In the genomic region with DNA sequence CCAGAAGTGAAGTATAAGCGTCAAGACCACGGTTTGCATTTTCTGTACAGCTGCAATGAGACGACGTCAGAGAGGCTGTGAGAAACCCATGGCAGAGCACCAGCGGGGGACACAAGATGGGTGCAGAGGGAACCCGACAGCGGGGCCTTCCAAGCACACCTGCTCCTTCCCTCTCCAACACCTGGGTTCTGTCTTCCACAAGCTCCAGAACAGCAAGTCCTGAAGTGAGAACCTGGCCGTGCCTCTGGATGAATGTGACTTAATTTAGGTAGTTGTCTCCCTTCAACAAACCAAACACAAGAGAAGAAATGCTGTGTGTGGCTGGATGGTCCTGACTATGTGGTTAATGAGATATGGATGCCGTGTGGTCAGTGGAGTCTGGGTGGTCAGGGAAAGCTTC, we compare ENCODE assay signal across 30 cellular contexts.
"Had no signal": no experiment of that assay in that cellular context is flagged by ENCODE, and none has a peak within 500 bp of the region (broad histone marks: within the 10 kb centered on the region; RNA-seq: fewer than 3 reads in every experiment).

No MANE protein-coding gene starts in this region.

- H3K27ac Mint-ChIP-seq: activated B cell treated with CpG ODN at 0.5 μM for 24 hours; activated CD4-positive, alpha-beta memory T cell treated with anti-CD3 and anti-CD28 coated beads for 36 hours; activated CD4-positive, alpha-beta T cell treated with anti-CD3 and anti-CD28 coated beads, Interleukin-2, amount 10 ng/mL, durations not matched to agents 24 days and 14 days; activated CD8-positive, alpha-beta T cell treated with anti-CD3 and anti-CD28 coated beads for 36 hours; activated naive CD4-positive, alpha-beta T cell treated with anti-CD3 and anti-CD28 coated beads, Interleukin-2, amount 10 ng/mL, durations not matched to agents 7 days and 5 days; activated naive CD4-positive, alpha-beta T cell treated with anti-CD3 and anti-CD28 coated beads, Interleukin-2, amount 50 U/mL, for 24 hours; activated naive CD8-positive, alpha-beta T cell; activated naive CD8-positive, alpha-beta T cell treated with anti-CD3 and anti-CD28 coated beads, Interleukin-2, amount 10 ng/mL, durations not matched to agents 7 days and 5 days; activated naive CD8-positive, alpha-beta T cell treated with anti-CD3 and anti-CD28 coated beads, Interleukin-2, amount 50 U/mL, for 24 hours; activated T-cell treated with anti-CD3 and anti-CD28 coated beads, Interleukin-2, amount 50 U/mL, for 72 hours; activated T-helper 1 cell treated with anti-CD3 and anti-CD28 coated beads, Interleukin-12 subunit alpha, Interleukin-12 subunit beta, Interleukin-2, Interleukin-4 antibody, amounts not matched to agents 30 ng/mL and 10 ng/mL and 1 ng/mL, durations not matched to agents 14 hours and 24 hours and 36 hours; activated T-helper 17 cell treated with anti-CD3 and anti-CD28 coated beads, Interleukin-2, amount 50 U/mL, for 72 hours; brain; T-cell; T-helper 17 cell had no signal

- H3K36me3 Mint-ChIP-seq: activated CD4-positive, alpha-beta memory T cell treated with anti-CD3 and anti-CD28 coated beads for 36 hours; activated naive CD4-positive, alpha-beta T cell treated with anti-CD3 and anti-CD28 coated beads, Interleukin-2, amount 10 ng/mL, durations not matched to agents 7 days and 5 days; activated naive CD4-positive, alpha-beta T cell treated with anti-CD3 and anti-CD28 coated beads, Interleukin-2, amount 50 U/mL, for 24 hours; activated naive CD8-positive, alpha-beta T cell; activated naive CD8-positive, alpha-beta T cell treated with anti-CD3 and anti-CD28 coated beads, Interleukin-2, amount 10 ng/mL, durations not matched to agents 7 days and 5 days; brain; T-cell had no signal

- H3K4me1 Mint-ChIP-seq: activated B cell treated with CpG ODN at 0.5 μM for 24 hours; activated CD4-positive, alpha-beta T cell treated with anti-CD3 and anti-CD28 coated beads, Interleukin-2, amount 10 ng/mL, durations not matched to agents 24 days and 14 days; activated naive CD4-positive, alpha-beta T cell treated with anti-CD3 and anti-CD28 coated beads, Interleukin-2, amount 10 ng/mL, durations not matched to agents 7 days and 5 days; activated naive CD4-positive, alpha-beta T cell treated with anti-CD3 and anti-CD28 coated beads, Interleukin-2, amount 50 U/mL, for 24 hours; activated naive CD8-positive, alpha-beta T cell treated with anti-CD3 and anti-CD28 coated beads, Interleukin-2, amount 10 ng/mL, durations not matched to agents 7 days and 5 days; activated naive CD8-positive, alpha-beta T cell treated with anti-CD3 and anti-CD28 coated beads, Interleukin-2, amount 50 U/mL, for 24 hours; activated T-helper 17 cell treated with anti-CD3 and anti-CD28 coated beads, Interleukin-2, amount 50 U/mL, for 72 hours; T-cell; T-helper 17 cell had no signal

- FAIRE-seq: TTC549 had no signal

- H3K27me3 ChIP-seq: ascending aorta had no signal

- H3K4me3 Mint-ChIP-seq: activated B cell treated with CpG ODN at 0.5 μM for 24 hours; activated CD4-positive, alpha-beta memory T cell treated with anti-CD3 and anti-CD28 coated beads for 36 hours; activated CD4-positive, alpha-beta T cell treated with anti-CD3 and anti-CD28 coated beads, Interleukin-2, amount 10 ng/mL, durations not matched to agents 24 days and 14 days; activated CD8-positive, alpha-beta T cell treated with anti-CD3 and anti-CD28 coated beads for 36 hours; activated naive CD4-positive, alpha-beta T cell treated with anti-CD3 and anti-CD28 coated beads, Interleukin-2, amount 10 ng/mL, durations not matched to agents 7 days and 5 days; activated naive CD4-positive, alpha-beta T cell treated with anti-CD3 and anti-CD28 coated beads, Interleukin-2, amount 50 U/mL, for 24 hours; activated naive CD8-positive, alpha-beta T cell; activated naive CD8-positive, alpha-beta T cell treated with anti-CD3 and anti-CD28 coated beads, Interleukin-2, amount 10 ng/mL, durations not matched to agents 7 days and 5 days; activated naive CD8-positive, alpha-beta T cell treated with anti-CD3 and anti-CD28 coated beads, Interleukin-2, amount 50 U/mL, for 24 hours; activated T-cell treated with anti-CD3 and anti-CD28 coated beads, Interleukin-2, amount 50 U/mL, for 4 hours; activated T-cell treated with anti-CD3 and anti-CD28 coated beads, Interleukin-2, amount 50 U/mL, for 72 hours; activated T-helper 1 cell treated with anti-CD3 and anti-CD28 coated beads, Interleukin-12 subunit alpha, Interleukin-12 subunit beta, Interleukin-2, Interleukin-4 antibody, amounts not matched to agents 30 ng/mL and 10 ng/mL and 1 ng/mL, durations not matched to agents 14 hours and 24 hours and 36 hours; activated T-helper 17 cell treated with anti-CD3 and anti-CD28 coated beads, Interleukin-2, amount 50 U/mL, for 72 hours; brain; T-cell; T-helper 17 cell had no signal

- H3K36me3 ChIP-seq: ascending aorta had no signal

- H3K27me3 Mint-ChIP-seq: activated B cell treated with CpG ODN at 0.5 μM for 24 hours; activated CD4-positive, alpha-beta memory T cell treated with anti-CD3 and anti-CD28 coated beads for 36 hours; activated CD4-positive, alpha-beta T cell treated with anti-CD3 and anti-CD28 coated beads, Interleukin-2, amount 10 ng/mL, durations not matched to agents 24 days and 14 days; activated CD8-positive, alpha-beta T cell treated with anti-CD3 and anti-CD28 coated beads for 36 hours; activated naive CD4-positive, alpha-beta T cell treated with anti-CD3 and anti-CD28 coated beads, Interleukin-2, amount 10 ng/mL, durations not matched to agents 7 days and 5 days; activated naive CD8-positive, alpha-beta T cell treated with anti-CD3 and anti-CD28 coated beads, Interleukin-2, amount 10 ng/mL, durations not matched to agents 7 days and 5 days; activated naive CD8-positive, alpha-beta T cell treated with anti-CD3 and anti-CD28 coated beads, Interleukin-2, amount 50 U/mL, for 24 hours; activated T-helper 17 cell treated with anti-CD3 and anti-CD28 coated beads, Interleukin-2, amount 50 U/mL, for 72 hours; T-cell; T-helper 17 cell had no signal

- H3K9me3 Mint-ChIP-seq: activated B cell treated with CpG ODN at 0.5 μM for 24 hours; activated CD4-positive, alpha-beta memory T cell treated with anti-CD3 and anti-CD28 coated beads for 36 hours; activated CD4-positive, alpha-beta T cell treated with anti-CD3 and anti-CD28 coated beads, Interleukin-2, amount 10 ng/mL, durations not matched to agents 24 days and 14 days; activated CD8-positive, alpha-beta T cell treated with anti-CD3 and anti-CD28 coated beads for 36 hours; activated naive CD4-positive, alpha-beta T cell treated with anti-CD3 and anti-CD28 coated beads, Interleukin-2, amount 50 U/mL, for 24 hours; activated naive CD8-positive, alpha-beta T cell treated with anti-CD3 and anti-CD28 coated beads, Interleukin-2, amount 10 ng/mL, durations not matched to agents 7 days and 5 days; activated naive CD8-positive, alpha-beta T cell treated with anti-CD3 and anti-CD28 coated beads, Interleukin-2, amount 50 U/mL, for 24 hours; activated T-cell treated with anti-CD3 and anti-CD28 coated beads, Interleukin-2, amount 50 U/mL, for 4 hours; activated T-helper 1 cell treated with anti-CD3 and anti-CD28 coated beads, Interleukin-12 subunit alpha, Interleukin-12 subunit beta, Interleukin-2, Interleukin-4 antibody, amounts not matched to agents 30 ng/mL and 10 ng/mL and 1 ng/mL, durations not matched to agents 14 hours and 24 hours and 36 hours; brain had no signal

- DNase-seq: activated B cell treated with CpG ODN at 0.5 μM for 24 hours; activated CD4-positive, alpha-beta memory T cell treated with anti-CD3 and anti-CD28 coated beads for 36 hours; activated CD4-positive, alpha-beta T cell treated with anti-CD3 and anti-CD28 coated beads for 4 hours; activated CD4-positive, alpha-beta T cell treated with anti-CD3 and anti-CD28 coated beads, Interleukin-2, amount 10 ng/mL, durations not matched to agents 24 days and 14 days; activated CD4-positive, alpha-beta T cell treated with anti-CD3 and anti-CD28 coated beads, Interleukin-2, amount 50 U/mL, for 1 hour; activated CD4-positive, alpha-beta T cell treated with anti-CD3 and anti-CD28 coated beads, Interleukin-2, amount 50 U/mL, for 4 hours; activated CD4-positive, CD25-positive, alpha-beta regulatory T cell treated with anti-CD3 and anti-CD28 coated beads, Interleukin-2, amount 50 U/mL, for 72 hours; activated CD8-positive, alpha-beta memory T cell treated with anti-CD3 and anti-CD28 coated beads, Interleukin-2, amount 50 U/mL, for 4 hours; activated CD8-positive, alpha-beta T cell treated with anti-CD3 and anti-CD28 coated beads for 36 hours; activated gamma-delta T cell; activated naive CD4-positive, alpha-beta T cell treated with anti-CD3 and anti-CD28 coated beads, Interleukin-2, amount 10 ng/mL, durations not matched to agents 7 days and 5 days; activated naive CD8-positive, alpha-beta T cell treated with anti-CD3 and anti-CD28 coated beads, Interleukin-2, amount 10 ng/mL, durations not matched to agents 7 days and 5 days; activated naive CD8-positive, alpha-beta T cell treated with anti-CD3 and anti-CD28 coated beads, Interleukin-2, amount 50 U/mL, for 24 hours; activated T-cell treated with anti-CD3 and anti-CD28 coated beads for 4 hours; activated T-cell treated with anti-CD3 and anti-CD28 coated beads, Interleukin-2, amount 50 U/mL, for 1 hour; activated T-cell treated with anti-CD3 and anti-CD28 coated beads, Interleukin-2, amount 50 U/mL, for 4 hours; activated T-cell treated with anti-CD3 and anti-CD28 coated beads, Interleukin-2, amount 50 U/mL, for 72 hours; amygdala; anterior cingulate cortex; central memory CD4-positive, alpha-beta T cell; T-cell; T-helper 17 cell; T-helper 9 cell had no signal

- H3K4me3 ChIP-seq: ascending aorta had no signal
